ENCODE assay signal across 8 cellular contexts in genomic region chr11:119067371-119068222, GRCh38. TPM values are rescaled to one million over a fixed set of nuclear protein-coding genes. Genes with fewer than 3 reads are reported as not detected.
A peak's percentile ranks its signal among the peaks of the same experiment; 100 is the strongest.
DNase-seq lines count a peak whose midpoint lies in the region; ATAC-seq and TF ChIP-seq lines count a peak whose summit lies in the region.

TSS of gene VPS11 (plus strand) at chr11:119067818. CDS start at chr11:119067824, 6 bp downstream.

- no peaks in the 10 kb centered on the region for H3K27me3 Mint-ChIP-seq in natural killer cell treated with Interleukin-12 subunit alpha and Interleukin-12 subunit beta and Interleukin-15 and Interleukin-18, amount 100 ng/mL, for 72 hours

- H3K4me3 Mint-ChIP-seq in natural killer cell treated with Interleukin-12 subunit alpha and Interleukin-12 subunit beta and Interleukin-15 and Interleukin-18, amount 100 ng/mL, for 72 hours = peak within 1 kb of the TSS; percentile 97

- no peaks in the 10 kb centered on the region for H3K9me3 Mint-ChIP-seq in natural killer cell treated with Interleukin-12 subunit alpha and Interleukin-12 subunit beta and Interleukin-15 and Interleukin-18, amount 100 ng/mL, for 72 hours

- H3K4me3 ChIP-seq in LNCaP clone FGC (ENCODE audit: low read depth, low read length) = peak within 1 kb of the TSS; percentile 98

- H3K4me1 Mint-ChIP-seq in natural killer cell treated with Interleukin-12 subunit alpha and Interleukin-12 subunit beta and Interleukin-15 and Interleukin-18, amount 100 ng/mL, for 72 hours (ENCODE audit: low read depth in 2 of 2) = peaks cover 24 to 39% of the 10 kb centered on the region in 2 donors

- ATAC-seq in natural killer cell treated with Interleukin-12 subunit alpha and Interleukin-12 subunit beta and Interleukin-15 and Interleukin-18, amount 100 ng/mL, for 72 hours = peak; percentile 100
- ATAC-seq in stimulated activated naive CD8-positive, alpha-beta T cell treated with anti-CD3 and anti-CD28 coated beads, Interleukin-15, Interleukin-2, amounts not matched to agents 100 U/mL and 50 U/mL, for 24 hours = peak; percentile 99

- peak; percentile 83 for TF ChIP-seq POLR2A in Raji (IDR thresholded peaks at IDR 0.05; ENCODE audit: insufficient read depth, low read depth, low read length)

- no peak for TF ChIP-seq CTCF in LNCaP clone FGC (IDR thresholded peaks at IDR 0.05; ENCODE audit: control insufficient read depth, extremely low read depth, insufficient read depth)

- peaks cover 6% of the 10 kb centered on the region for H3K36me3 Mint-ChIP-seq in natural killer cell treated with Interleukin-12 subunit alpha and Interleukin-12 subunit beta and Interleukin-15 and Interleukin-18, amount 100 ng/mL, for 72 hours

- DNase-seq in EH (ENCODE audit: low read depth) = peak; percentile 98
- peak; percentile 47 for DNase-seq in GOT3 (lab: John Stamatoyannopoulos, UW)
- DNase-seq in LNCaP clone FGC (ENCODE audit: low read depth) = peak; percentile 81
- DNase-seq in activated T-helper 9 cell treated with anti-CD3 and anti-CD28 coated beads, Interleukin-2, amount 50 U/mL, for 16 hours (ENCODE audit: low read depth) = peak; percentile 97
- DNase-seq in fibroblast of peridontal ligament (ENCODE audit: extremely low read depth) = peak; percentile 94
- DNase-seq in natural killer cell treated with Interleukin-12 subunit alpha and Interleukin-12 subunit beta and Interleukin-15 and Interleukin-18, amount 100 ng/mL, for 72 hours (ENCODE audit: low spot score) = peak; percentile 99
- peak; percentile 99 for DNase-seq in stimulated activated naive CD8-positive, alpha-beta T cell treated with anti-CD3 and anti-CD28 coated beads, Interleukin-15, Interleukin-2, amounts not matched to agents 100 U/mL and 50 U/mL, for 24 hours

- peak within 1 kb of the TSS; percentile 96 to 99 for H3K27ac Mint-ChIP-seq in natural killer cell treated with Interleukin-12 subunit alpha and Interleukin-12 subunit beta and Interleukin-15 and Interleukin-18, amount 100 ng/mL, for 72 hours

RNA-seq across cellular contexts. Expression of gene VPS11, which starts in this region (rescaled TPM):
- 10 to 100 TPM; 34.7 to 42.0 TPM for total RNA-seq in natural killer cell treated with Interleukin-12 subunit alpha and Interleukin-12 subunit beta and Interleukin-15 and Interleukin-18, amount 100 ng/mL, for 72 hours

Comparison
In these comparisons a context has a peak if more than half of its experiments do, and no peak if none do; other contexts are left out.
1. Peak in every context shown above with its lines: DNase-seq, ATAC-seq and H3K4me3 ChIP-seq.
2. DNase-seq: peak in every context shown above with its lines; median percentile 99 in natural killer cell treated with Interleukin-12 subunit alpha and Interleukin-12 subunit beta and Interleukin-15 and Interleukin-18, amount 100 ng/mL, for 72 hours; 99 in stimulated activated naive CD8-positive, alpha-beta T cell treated with anti-CD3 and anti-CD28 coated beads, Interleukin-15, Interleukin-2, amounts not matched to agents 100 U/mL and 50 U/mL, for 24 hours; 98 in EH; 97 in activated T-helper 9 cell treated with anti-CD3 and anti-CD28 coated beads, Interleukin-2, amount 50 U/mL, for 16 hours; 94 in fibroblast of peridontal ligament; 81 in LNCaP clone FGC; 47 in GOT3.